Comparison of ENCODE assay signal across 9 cellular contexts in the genomic region with DNA sequence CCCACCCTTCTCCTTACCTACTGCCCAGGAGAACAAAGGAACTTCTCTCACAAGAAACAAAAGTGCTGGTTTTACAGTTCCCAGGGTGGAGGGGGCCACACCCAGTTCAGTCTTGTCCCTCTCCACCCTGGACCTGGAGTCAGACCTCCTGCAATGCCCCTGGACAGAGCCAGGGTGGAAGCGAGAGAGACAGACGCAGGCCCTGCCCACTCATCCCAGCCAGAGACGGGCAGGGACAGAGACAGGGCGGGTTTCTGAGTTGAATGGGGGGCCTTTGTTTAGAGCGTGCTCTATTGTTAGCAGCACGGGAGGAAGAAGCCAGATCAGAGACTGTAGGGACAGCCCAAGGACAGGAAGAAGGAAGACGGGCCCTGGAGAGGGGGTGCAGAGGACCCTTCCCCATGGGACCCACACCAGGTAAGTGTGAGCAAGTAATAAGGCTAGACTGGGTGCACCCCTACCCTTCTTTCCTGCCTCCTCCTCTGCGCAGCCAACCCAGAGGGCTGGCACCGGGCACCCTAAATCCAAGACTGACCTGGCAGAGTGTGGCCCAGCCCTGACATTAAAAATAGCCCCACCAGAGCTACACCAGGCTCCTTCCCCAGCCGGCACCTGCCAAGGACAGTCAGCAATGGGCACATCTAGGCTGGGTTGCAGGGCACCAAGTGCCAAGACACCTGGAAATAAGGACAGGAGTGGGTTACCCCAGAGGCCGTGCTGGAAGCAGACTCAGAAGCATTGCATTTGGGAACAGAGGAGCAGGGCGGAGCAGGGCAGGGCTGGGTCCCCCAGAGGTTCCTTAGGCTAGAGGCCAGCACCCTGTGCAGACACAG. TPM values are rescaled to one million over a fixed set of nuclear protein-coding genes. Genes with fewer than 3 reads are reported as not detected.
A peak's percentile ranks its signal among the peaks of the same experiment; 100 is the strongest.
DNase-seq lines count a peak whose midpoint lies in the region; ATAC-seq and TF ChIP-seq lines count a peak whose summit lies in the region.
"Had no signal": no experiment of that assay in that cellular context is flagged by ENCODE, and none has a peak within 500 bp of the region (broad histone marks: within the 10 kb centered on the region; RNA-seq: fewer than 3 reads in every experiment).

No MANE protein-coding gene starts in this region.

- H3K9me3 ChIP-seq in HUES64 (ENCODE audit: insufficient read depth, low read depth, low read length): no peaks in the 10 kb centered on the region
- H3K9me3 ChIP-seq in left lung: no peaks in the 10 kb centered on the region
- no peaks in the 10 kb centered on the region for H3K9me3 ChIP-seq in spleen

- H3K4me1 ChIP-seq in HUES64 (ENCODE audit: insufficient read depth, low read length) (peaks cover 45% of the 10 kb centered on the region), left lung (peaks cover 38 to 85% of the 10 kb centered on the region in 2 donors), spleen (peaks cover 11 to 84% (median 44%) of the 10 kb centered on the region in 6 donors)

- DNase-seq in ecto neural progenitor cell (ENCODE audit: low spot score): peak; percentile 66
- DNase-seq in left lung: no peak
- DNase-seq in spleen: no peak
- DNase-seq in SIG-M5 (lab: John Stamatoyannopoulos, UW): no peak
- no peak for DNase-seq in NCI-H146 (lab: John Stamatoyannopoulos, UW)
- no peak for DNase-seq in G401 (ENCODE audit: low spot score)
- DNase-seq: DND-41 had no signal

- in situ Hi-C loops in G401 (cut with HindIII; ENCODE audit: low sequenced_read_pairs): no loop called here

- TF ChIP-seq POLR2A in spleen (IDR thresholded peaks at IDR 0.05): no peak

- TF ChIP-seq CTCF in left lung (IDR thresholded peaks at IDR 0.05) (no peak), spleen (IDR thresholded peaks at IDR 0.05 in 8 of 11, conservative IDR thresholded peaks at IDR 0.05 in 3 of 11) (no peak)

- H3K27me3 ChIP-seq in HUES64 (ENCODE audit: insufficient read depth, low read length): no peaks in the 10 kb centered on the region
- H3K27me3 ChIP-seq in left lung: no peaks in the 10 kb centered on the region
- H3K27me3 ChIP-seq in spleen (replicated peaks in 1 of 7): no peaks in the 10 kb centered on the region

- WGBS in HUES64: 52% methylated on average over 12 of the region's 12 CpGs
- 70 to 88% (median 73%) methylated on average over 10 to 12 of the region's 12 CpGs for WGBS in spleen, 5 donors

- peak overlapping the region; percentile 44 for H3K9ac ChIP-seq in HUES64 (ENCODE audit: low read depth, low read length)

- H3K27ac ChIP-seq in HUES64 (ENCODE audit: low read depth, low read length) (peak overlapping the region; percentile 73), left lung (peak overlapping the region; percentile 51 to 79), spleen (peak overlapping the region; percentile 4 to 83 (median 46))

- H3K4me3 ChIP-seq in HUES64 (ENCODE audit: low read length) (no peak overlapping the region), left lung (no peak overlapping the region), spleen (no peak overlapping the region)

- intact Hi-C loops in left lung (cut with DNase I) (no loop called here), spleen (cut with DNase I; ENCODE audit: low total_unique reads) (no loop called here)

- peaks cover 14% of the 10 kb centered on the region for H3K36me3 ChIP-seq in HUES64 (ENCODE audit: insufficient read depth, low read length)
- peaks cover 0 to 13% of the 10 kb centered on the region in 2 donors for H3K36me3 ChIP-seq in left lung
- peaks cover 0 to 11% (median 1%) of the 10 kb centered on the region in 6 donors for H3K36me3 ChIP-seq in spleen

- no peak for ATAC-seq in left lung
- no peak for ATAC-seq in GM21528 (IDR thresholded peaks at IDR 0.05; ENCODE audit: low FRiP score, unreplicated experiment)

RNA-seq across cellular contexts. Expression of a gene that starts 10.9 kb away (rescaled TPM):
- polyA plus RNA-seq in HUES64 (2013, experiment 1 of 2): 61.3 TPM
- 64.8 TPM for polyA plus RNA-seq in HUES64 (2013, experiment 2 of 2)
- total RNA-seq in left lung (100 to 1,000 TPM in 1 of 2 donors, 10 to 100 TPM in 1; 94.2 to 148 TPM), spleen (10 to 100 TPM; 17.3 to 73.1 (median 45.3) TPM)
- polyA plus RNA-seq in spleen: 10 to 100 TPM; 13.7 to 17.4 (median 14.3) TPM
- 44.9 and 57.8 TPM in 2 replicates for total RNA-seq in G401 (2014; rRNA removed; shearing (Covaris generic))

RNA-seq across cellular contexts. Expression of a gene that starts 36.1 kb away (rescaled TPM):
- 18.0 TPM for polyA plus RNA-seq in HUES64 (2013, experiment 1 of 2)
- polyA plus RNA-seq in HUES64 (2013, experiment 2 of 2): 22.3 TPM
- total RNA-seq in left lung (10 to 100 TPM; 19.1 to 27.8 TPM), spleen (1 to 10 TPM; 5.5 to 7.1 (median 6.0) TPM)
- 1 to 10 TPM; 3.3 to 5.1 (median 3.5) TPM for polyA plus RNA-seq in spleen
- total RNA-seq in G401 (2014; rRNA removed; shearing (Covaris generic)): 30.5 and 40.4 TPM in 2 replicates

RNA-seq across cellular contexts. Expression of a gene that starts 37.2 kb away (rescaled TPM):
- 108 TPM for polyA plus RNA-seq in HUES64 (2013, experiment 1 of 2)
- 105 TPM for polyA plus RNA-seq in HUES64 (2013, experiment 2 of 2)
- total RNA-seq in left lung (100 to 1,000 TPM in 1 of 2 donors, 10 to 100 TPM in 1; 82.1 to 129 TPM), spleen (10 to 100 TPM; 14.8 to 30.8 (median 16.7) TPM)
- 10 to 100 TPM in 1 of 3 donors, 1 to 10 TPM in 2; 9.6 to 18.9 (median 9.9) TPM for polyA plus RNA-seq in spleen
- 207 and 220 TPM in 2 replicates for total RNA-seq in G401 (2014; rRNA removed; shearing (Covaris generic))

RNA-seq across cellular contexts. Expression of a gene that starts 41.2 kb away (rescaled TPM):
- 0.60 TPM for polyA plus RNA-seq in HUES64 (2013, experiment 1 of 2)
- polyA plus RNA-seq in HUES64 (2013, experiment 2 of 2): 0.95 TPM
- under 1 TPM; 0.16 to 0.32 TPM for total RNA-seq in left lung
- total RNA-seq in spleen: 1 to 10 TPM in 5 of 7 donors, under 1 TPM in 2; 0.83 to 8.4 (median 1.7) TPM
- polyA plus RNA-seq in spleen: under 1 TPM; 0.33 to 0.58 (median 0.54) TPM
- total RNA-seq in G401 (2014; rRNA removed; shearing (Covaris generic)): 1.1 and 1.6 TPM in 2 replicates
